8 cellular contexts compared by ENCODE assay signal in the genomic region with DNA sequence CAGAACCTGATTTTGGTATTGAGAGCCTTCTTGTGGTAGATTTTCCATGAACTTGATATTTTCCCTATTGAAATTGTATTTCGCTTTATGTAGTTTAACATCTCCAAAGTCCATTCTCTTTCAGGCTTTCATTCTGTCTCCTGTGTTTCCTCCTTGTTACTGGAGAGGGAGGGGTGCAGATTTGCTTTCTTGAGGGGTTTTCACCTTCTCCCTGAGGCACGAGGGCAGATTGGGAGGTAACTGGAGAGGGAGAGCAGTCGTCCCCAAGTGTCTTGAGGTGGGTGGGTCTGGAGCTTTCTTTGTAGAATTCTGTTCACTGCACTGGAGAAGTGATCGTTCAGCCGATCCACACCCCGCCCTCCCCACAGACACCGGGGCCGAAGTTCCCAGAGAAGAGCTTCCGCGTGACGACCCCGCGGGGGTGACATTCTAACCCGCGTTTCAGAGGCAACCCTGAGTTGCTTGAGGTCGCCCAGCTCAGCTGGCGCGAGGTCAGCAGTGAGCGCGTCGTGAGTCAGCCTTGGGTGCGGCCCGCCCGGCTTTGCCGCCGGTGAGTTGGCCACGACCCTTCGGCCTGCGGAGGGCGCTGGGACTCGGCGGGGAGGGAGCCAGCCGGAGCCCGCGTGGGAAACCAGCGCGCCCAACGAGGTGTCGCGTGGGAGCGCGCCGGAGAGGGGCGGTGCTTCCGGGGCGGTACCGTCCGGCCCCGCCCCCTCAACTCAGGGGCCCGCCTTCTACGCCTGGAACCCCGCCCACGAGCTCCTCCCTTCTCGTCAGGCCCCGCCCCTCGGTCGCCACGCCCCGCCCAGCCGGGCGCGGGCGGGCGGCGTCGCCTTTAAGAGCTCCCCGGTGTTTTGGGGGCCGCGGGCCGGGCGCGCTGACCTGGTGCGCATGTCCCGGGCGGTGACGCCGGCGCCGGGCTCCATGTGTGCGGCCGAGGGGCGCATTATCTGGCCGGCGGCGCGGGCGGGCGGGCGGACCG. TPM values are rescaled to one million over a fixed set of nuclear protein-coding genes. Genes with fewer than 3 reads are reported as not detected.
DNase-seq lines count a peak whose midpoint lies in the region; ATAC-seq and TF ChIP-seq lines count a peak whose summit lies in the region.

A gene with protein sequence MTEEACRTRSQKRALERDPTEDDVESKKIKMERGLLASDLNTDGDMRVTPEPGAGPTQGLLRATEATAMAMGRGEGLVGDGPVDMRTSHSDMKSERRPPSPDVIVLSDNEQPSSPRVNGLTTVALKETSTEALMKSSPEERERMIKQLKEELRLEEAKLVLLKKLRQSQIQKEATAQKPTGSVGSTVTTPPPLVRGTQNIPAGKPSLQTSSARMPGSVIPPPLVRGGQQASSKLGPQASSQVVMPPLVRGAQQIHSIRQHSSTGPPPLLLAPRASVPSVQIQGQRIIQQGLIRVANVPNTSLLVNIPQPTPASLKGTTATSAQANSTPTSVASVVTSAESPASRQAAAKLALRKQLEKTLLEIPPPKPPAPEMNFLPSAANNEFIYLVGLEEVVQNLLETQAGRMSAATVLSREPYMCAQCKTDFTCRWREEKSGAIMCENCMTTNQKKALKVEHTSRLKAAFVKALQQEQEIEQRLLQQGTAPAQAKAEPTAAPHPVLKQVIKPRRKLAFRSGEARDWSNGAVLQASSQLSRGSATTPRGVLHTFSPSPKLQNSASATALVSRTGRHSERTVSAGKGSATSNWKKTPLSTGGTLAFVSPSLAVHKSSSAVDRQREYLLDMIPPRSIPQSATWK (plus strand): TSS at position 797 of the 982 bp plus-strand sequence. CDS start 59,671 bp downstream, outside the sequence.

- no CpG with 5 or more reads among the region's 90 CpGs for WGBS in trophoblast cell (ENCODE audit: extremely low coverage, insufficient coverage, insufficient read length)
- 5 to 10% methylated on average over 8 to 23 of the region's 90 CpGs for WGBS in tibial nerve, 2 donors

- H3K36me3 ChIP-seq in trophoblast cell (ENCODE audit: control insufficient read depth in 1 of 2, insufficient read depth in 2 of 2, low read length in 2 of 2) (peaks cover 0 to 2% of the 10 kb centered on the region in 2 experiments), tibial nerve (no peaks in the 10 kb centered on the region)

- peaks cover 70% of the 10 kb centered on the region for H3K4me1 Mint-ChIP-seq in HFFc6 (ENCODE audit: low read depth)
- H3K4me1 Mint-ChIP-seq in activated naive CD8-positive, alpha-beta T cell treated with anti-CD3 and anti-CD28 coated beads, Interleukin-2, amount 50 U/mL, for 24 hours = peaks cover 67% of the 10 kb centered on the region

- H3K79me2 ChIP-seq in trophoblast cell (ENCODE audit: control insufficient read depth, insufficient read depth, low read length, poor library complexity) = peaks cover 21% of the 10 kb centered on the region

- H3K4me1 ChIP-seq in trophoblast cell (ENCODE audit: control insufficient read depth in 1 of 2, insufficient read depth in 2 of 2, low read length in 2 of 2) (peaks cover 13 to 21% of the 10 kb centered on the region in 2 experiments), tibial nerve (peaks cover 0 to 57% (median 22%) of the 10 kb centered on the region in 4 donors)

- H3K9me3 ChIP-seq in trophoblast cell (ENCODE audit: insufficient read depth, low read depth, low read length) (no peaks in the 10 kb centered on the region), tibial nerve (no peaks in the 10 kb centered on the region)

- peaks cover 4% of the 10 kb centered on the region; the same call in 1 of the 2 replicates for H3K36me3 Mint-ChIP-seq in HFFc6 (ENCODE audit: low read depth)
- H3K36me3 Mint-ChIP-seq in activated naive CD8-positive, alpha-beta T cell treated with anti-CD3 and anti-CD28 coated beads, Interleukin-2, amount 50 U/mL, for 24 hours (ENCODE audit: low read depth) = peaks cover 9% of the 10 kb centered on the region

- intact Hi-C loops in Right ventricle myocardium superior (cut with DNase I) = no loop called here

- peak within 1 kb of the TSS; percentile 73 for H4K12ac ChIP-seq in trophoblast cell (ENCODE audit: low read depth, low read length)

- peak within 1 kb of the TSS; percentile 100 for H3K4ac ChIP-seq in trophoblast cell (ENCODE audit: low read depth, low read length)

- peak within 1 kb of the TSS; percentile 66 for H2AFZ ChIP-seq in trophoblast cell (ENCODE audit: insufficient read depth, low read length, poor library complexity)

- peak within 1 kb of the TSS; percentile 96 for H3K14ac ChIP-seq in trophoblast cell (ENCODE audit: low read length)

- peak within 1 kb of the TSS; percentile 94 for H3K18ac ChIP-seq in trophoblast cell (ENCODE audit: low read length)

- peak; percentile 74 for ATAC-seq in activated naive CD8-positive, alpha-beta T cell treated with anti-CD3 and anti-CD28 coated beads, Interleukin-2, amount 50 U/mL, for 24 hours
- ATAC-seq in Right ventricle myocardium superior (ENCODE audit: poor library complexity) = peak; percentile 97

- TF ChIP-seq POLR2A in GM10847 (IDR thresholded peaks at IDR 0.05; ENCODE audit: extremely low read depth, insufficient read length) (peak; percentile 55), tibial nerve (IDR thresholded peaks at IDR 0.05) (peak in 1 of 2 donors; percentile 51)

- H3K23ac ChIP-seq in trophoblast cell (ENCODE audit: low read length) = no peak within 1 kb of the TSS

- peaks cover 2% of the 10 kb centered on the region for H3K27me3 Mint-ChIP-seq in HFFc6 (ENCODE audit: insufficient read depth)
- no peaks in the 10 kb centered on the region for H3K27me3 Mint-ChIP-seq in activated naive CD8-positive, alpha-beta T cell treated with anti-CD3 and anti-CD28 coated beads, Interleukin-2, amount 50 U/mL, for 24 hours

- peak within 1 kb of the TSS; percentile 45 for H2BK12ac ChIP-seq in trophoblast cell (ENCODE audit: low read length)

- TF ChIP-seq CTCF in HFFc6 (IDR thresholded peaks at IDR 0.05) (peak; percentile 71), tibial nerve (IDR thresholded peaks at IDR 0.05) (peak; percentile 28 to 62 (median 45))

- peak; percentile 58 to 89 for TF ChIP-seq EP300 in tibial nerve (IDR thresholded peaks at IDR 0.05)

- H2BK120ac ChIP-seq in trophoblast cell (ENCODE audit: insufficient read depth, low read length, poor library complexity) = peak within 1 kb of the TSS; percentile 89

- H4K8ac ChIP-seq in trophoblast cell (ENCODE audit: low read depth, low read length) = peak within 1 kb of the TSS; percentile 84

- peak within 1 kb of the TSS; percentile 96 for H4K91ac ChIP-seq in trophoblast cell (ENCODE audit: low read depth, low read length)

- H2BK5ac ChIP-seq in trophoblast cell (ENCODE audit: low read depth, low read length, poor library complexity) = peak within 1 kb of the TSS; percentile 96

- H3K27me3 ChIP-seq in trophoblast cell (ENCODE audit: insufficient read depth, low read length) = no peaks in the 10 kb centered on the region
- no peaks in the 10 kb centered on the region for H3K27me3 ChIP-seq in tibial nerve

- H3K4me3 Mint-ChIP-seq in HFFc6 = peak within 1 kb of the TSS; percentile 99
- peak within 1 kb of the TSS; percentile 92 for H3K4me3 Mint-ChIP-seq in activated naive CD8-positive, alpha-beta T cell treated with anti-CD3 and anti-CD28 coated beads, Interleukin-2, amount 50 U/mL, for 24 hours

- DNase-seq in HFFc6 (peak; percentile 90), NAMALWA (ENCODE audit: low spot score) (peak; percentile 89), SW480 (ENCODE audit: low spot score) (peak; percentile 90), Right ventricle myocardium superior (peak; percentile 96), trophoblast cell (peak; percentile 95), tibial nerve (ENCODE audit: low spot score in 2 of 2) (peak; percentile 92 to 93)
- DNase-seq in activated naive CD8-positive, alpha-beta T cell treated with anti-CD3 and anti-CD28 coated beads, Interleukin-2, amount 50 U/mL, for 24 hours = peak; percentile 94

- H3K4me3 ChIP-seq in trophoblast cell (ENCODE audit: low read depth, low read length) (peak within 1 kb of the TSS; percentile 87), tibial nerve (peak within 1 kb of the TSS; percentile 68 to 98 (median 92))

- H3K27ac Mint-ChIP-seq in HFFc6 = peak within 1 kb of the TSS; percentile 98
- peak within 1 kb of the TSS; percentile 89 for H3K27ac Mint-ChIP-seq in activated naive CD8-positive, alpha-beta T cell treated with anti-CD3 and anti-CD28 coated beads, Interleukin-2, amount 50 U/mL, for 24 hours

- peaks cover 15% of the 10 kb centered on the region for H3K79me1 ChIP-seq in trophoblast cell (ENCODE audit: low read length)

- peak within 1 kb of the TSS; percentile 96 for H3K4me2 ChIP-seq in trophoblast cell (ENCODE audit: low read length)

- H2AK5ac ChIP-seq in trophoblast cell (ENCODE audit: low read length) = peak within 1 kb of the TSS; percentile 71

- H3K9ac ChIP-seq in trophoblast cell (ENCODE audit: low read length) = peak within 1 kb of the TSS; percentile 84

- no peaks in the 10 kb centered on the region for H3K9me3 Mint-ChIP-seq in HFFc6
- no peaks in the 10 kb centered on the region for H3K9me3 Mint-ChIP-seq in activated naive CD8-positive, alpha-beta T cell treated with anti-CD3 and anti-CD28 coated beads, Interleukin-2, amount 50 U/mL, for 24 hours

- H3K27ac ChIP-seq in trophoblast cell (ENCODE audit: low read depth, low read length) (peak within 1 kb of the TSS; percentile 81), tibial nerve (peak within 1 kb of the TSS; percentile 71 to 96 (median 90))

RNA-seq across cellular contexts. Expression of the gene that starts here (rescaled TPM):
- 100 to 1,000 TPM; 107 to 123 (median 112) TPM for total RNA-seq in HFFc6 (2021; fragmentation: NEBNext Ultra II Directional; extraction: Animal tissue kit (Norgen Biotek cat#: 25700))
- total RNA-seq in Right ventricle myocardium superior (24.3 TPM), tibial nerve (10 to 100 TPM; 34.1 to 69.6 (median 36.8) TPM)
- 115 and 116 TPM in 2 replicates for polyA plus RNA-seq in trophoblast cell (2013)

Comparison
In these comparisons a context has a peak if more than half of its experiments do, and no peak if none do; other contexts are left out.
1. Peak in every context shown above with its lines: DNase-seq, ATAC-seq, H3K4me3 ChIP-seq and H3K27ac ChIP-seq.